ENCODE assay signal across 15 cellular contexts in the genomic region with DNA sequence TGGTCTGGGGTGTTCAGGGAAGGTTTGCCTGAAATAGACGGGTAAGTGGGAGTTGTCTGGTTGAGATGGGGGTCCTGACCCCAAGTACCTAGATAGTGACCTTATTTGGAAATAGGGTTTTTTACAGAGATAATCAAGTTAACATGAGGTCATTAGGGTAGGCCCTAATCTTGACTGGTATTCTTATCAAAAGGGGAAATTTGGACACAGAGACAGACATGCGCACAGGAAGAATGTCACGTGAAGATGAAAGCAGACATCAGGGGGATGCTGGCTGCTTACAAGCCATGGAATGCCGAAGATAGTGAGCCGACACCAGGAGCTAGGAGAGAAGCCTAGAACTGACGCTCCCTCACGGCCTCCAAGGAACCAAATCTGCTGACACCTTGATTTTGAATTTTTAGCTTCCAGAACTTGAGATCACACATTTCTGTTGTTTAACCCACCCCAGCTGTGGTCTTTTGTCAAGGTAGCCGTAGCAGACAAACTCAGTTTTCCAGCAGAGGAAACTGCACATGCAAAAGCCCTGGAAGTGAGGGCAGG. TPM values are rescaled to one million over a fixed set of nuclear protein-coding genes. Genes with fewer than 3 reads are reported as not detected.
DNase-seq lines count a peak whose midpoint lies in the region; ATAC-seq, FAIRE-seq and TF ChIP-seq lines count a peak whose summit lies in the region.
"Had no signal": no experiment of that assay in that cellular context is flagged by ENCODE, and none has a peak within 500 bp of the region (broad histone marks: within the 10 kb centered on the region; RNA-seq: fewer than 3 reads in every experiment).

No MANE protein-coding gene starts in this region.

- no peaks in the 10 kb centered on the region for H3K27me3 ChIP-seq in astrocyte (ENCODE audit: insufficient read depth, low read length)
- H3K27me3 ChIP-seq in mesendoderm (ENCODE audit: insufficient read depth, low read length, poor library complexity), result no peaks in the 10 kb centered on the region

- H3K9ac ChIP-seq in astrocyte (ENCODE audit: low read length), result peak overlapping the region; percentile 86
- H3K9ac ChIP-seq in mesendoderm (ENCODE audit: low read length), result no peak overlapping the region
- H3K9ac ChIP-seq: parathyroid adenoma had no signal

- no peaks in the 10 kb centered on the region for H3K79me1 ChIP-seq in mesendoderm (ENCODE audit: low read length)

- no peaks in the 10 kb centered on the region for H3K9me3 Mint-ChIP-seq in activated naive CD4-positive, alpha-beta T cell treated with anti-CD3 and anti-CD28 coated beads for 36 hours
- H3K9me3 Mint-ChIP-seq in activated naive CD4-positive, alpha-beta T cell treated with anti-CD3 and anti-CD28 coated beads, Interleukin-2, amount 10 ng/mL, durations not matched to agents 7 days and 5 days, result no peaks in the 10 kb centered on the region
- H3K9me3 Mint-ChIP-seq in astrocyte (ENCODE audit: unreplicated experiment) (no peaks in the 10 kb centered on the region), type B pancreatic cell (no peaks in the 10 kb centered on the region)
- H3K9me3 Mint-ChIP-seq: activated B cell treated with CpG ODN at 0.5 μM for 24 hours had no signal

- H3K23ac ChIP-seq in mesendoderm (ENCODE audit: low read length), result no peak overlapping the region

- H3K4me2 ChIP-seq in astrocyte (ENCODE audit: low read length) (peak overlapping the region; percentile 68), mesendoderm (ENCODE audit: low read length) (no peak overlapping the region)

- H4K5ac ChIP-seq in mesendoderm (ENCODE audit: low read length), result no peak overlapping the region

- ATAC-seq in HG03571 (IDR thresholded peaks at IDR 0.05; ENCODE audit: unreplicated experiment) (no peak), HG03095 (IDR thresholded peaks at IDR 0.05; ENCODE audit: unreplicated experiment) (no peak)

- peak overlapping the region; percentile 34 for H3K56ac ChIP-seq in mesendoderm (ENCODE audit: low read length)

- no peak overlapping the region for H3K4me3 Mint-ChIP-seq in activated naive CD4-positive, alpha-beta T cell treated with anti-CD3 and anti-CD28 coated beads for 36 hours
- no peak overlapping the region for H3K4me3 Mint-ChIP-seq in activated naive CD4-positive, alpha-beta T cell treated with anti-CD3 and anti-CD28 coated beads, Interleukin-2, amount 10 ng/mL, durations not matched to agents 7 days and 5 days
- H3K4me3 Mint-ChIP-seq in astrocyte (ENCODE audit: unreplicated experiment) (no peak overlapping the region), type B pancreatic cell (no peak overlapping the region)
- H3K4me3 Mint-ChIP-seq: activated B cell treated with CpG ODN at 0.5 μM for 24 hours had no signal

- no peak for FAIRE-seq in astrocyte (lab: Jason Lieb, UNC)
- FAIRE-seq: GM12891, islet of Langerhans had no signal

- H3K9me3 ChIP-seq in astrocyte (ENCODE audit: insufficient read depth, low read depth, low read length), result no peaks in the 10 kb centered on the region

- intact Hi-C loops in activated naive CD4-positive, alpha-beta T cell treated with anti-CD3 and anti-CD28 coated beads for 36 hours (cut with micrococcal nuclease), result no loop called here

- H3K27ac ChIP-seq in astrocyte (ENCODE audit: low read depth, low read length) (peak overlapping the region; percentile 100), mesendoderm (ENCODE audit: low read depth, low read length) (no peak overlapping the region)
- H3K27ac ChIP-seq: parathyroid adenoma had no signal

- H3K27ac Mint-ChIP-seq in activated naive CD4-positive, alpha-beta T cell treated with anti-CD3 and anti-CD28 coated beads for 36 hours, result peak overlapping the region; percentile 31
- no peak overlapping the region for H3K27ac Mint-ChIP-seq in activated naive CD4-positive, alpha-beta T cell treated with anti-CD3 and anti-CD28 coated beads, Interleukin-2, amount 10 ng/mL, durations not matched to agents 7 days and 5 days
- peak overlapping the region; percentile 99 for H3K27ac Mint-ChIP-seq in astrocyte (ENCODE audit: unreplicated experiment)
- H3K27ac Mint-ChIP-seq in type B pancreatic cell, result peak overlapping the region; percentile 26
- H3K27ac Mint-ChIP-seq: activated B cell treated with CpG ODN at 0.5 μM for 24 hours had no signal

- H4K8ac ChIP-seq in mesendoderm (ENCODE audit: low read depth, low read length), result no peak overlapping the region

- no peak overlapping the region for H2BK15ac ChIP-seq in mesendoderm (replicated peaks; ENCODE audit: low read depth)

- H3K36me3 ChIP-seq in astrocyte (ENCODE audit: insufficient read depth, low read length), result no peaks in the 10 kb centered on the region
- no peaks in the 10 kb centered on the region for H3K36me3 ChIP-seq in mesendoderm (ENCODE audit: control insufficient read depth, insufficient read depth, low read length)

- CTCF ChIA-PET in activated naive CD4-positive, alpha-beta T cell treated with anti-CD3 and anti-CD28 coated beads for 36 hours (lab: Charles Lee), result interaction anchor here (0.5 kb wide), 1 partner anchor 135 kb away, joined by 3 read pairs; no protein-coding TSS in a partner anchor
- CTCF ChIA-PET in activated naive CD4-positive, alpha-beta T cell treated with anti-CD3 and anti-CD28 coated beads, Interleukin-2, amount 10 ng/mL, durations not matched to agents 7 days and 5 days (lab: Charles Lee), result no interaction called here

- no peaks in the 10 kb centered on the region for H3K79me2 ChIP-seq in astrocyte (ENCODE audit: insufficient read depth, low read length)
- no peaks in the 10 kb centered on the region for H3K79me2 ChIP-seq in mesendoderm (ENCODE audit: control insufficient read depth, insufficient read depth, low read length)
- H3K79me2 ChIP-seq: parathyroid adenoma had no signal

- H2BK5ac ChIP-seq in mesendoderm (ENCODE audit: low read length), result peak overlapping the region; percentile 11

- no peaks in the 10 kb centered on the region for H3K27me3 Mint-ChIP-seq in activated naive CD4-positive, alpha-beta T cell treated with anti-CD3 and anti-CD28 coated beads for 36 hours (ENCODE audit: low read depth)
- peaks cover 22% of the 10 kb centered on the region for H3K27me3 Mint-ChIP-seq in activated naive CD4-positive, alpha-beta T cell treated with anti-CD3 and anti-CD28 coated beads, Interleukin-2, amount 10 ng/mL, durations not matched to agents 7 days and 5 days
- no peaks in the 10 kb centered on the region for H3K27me3 Mint-ChIP-seq in astrocyte (ENCODE audit: low read depth, unreplicated experiment)
- peaks cover 8% of the 10 kb centered on the region for H3K27me3 Mint-ChIP-seq in type B pancreatic cell
- H3K27me3 Mint-ChIP-seq: activated B cell treated with CpG ODN at 0.5 μM for 24 hours had no signal

- H3K4me3 ChIP-seq in astrocyte (ENCODE audit: insufficient read depth, low read depth, low read length), result no peak overlapping the region
- no peak overlapping the region for H3K4me3 ChIP-seq in mesendoderm (ENCODE audit: low read length)

- WGBS in mesendoderm (ENCODE audit: extremely low coverage, insufficient coverage, low lambda C conversion rate), result no CpG with 5 or more reads among the region's 8 CpGs

- H3K4ac ChIP-seq in mesendoderm (ENCODE audit: low read depth, low read length), result no peak overlapping the region

- TF ChIP-seq CTCF in astrocyte (IDR thresholded peaks at IDR 0.05; ENCODE audit: insufficient read depth, low read depth, low read length) (no peak), type B pancreatic cell (conservative IDR thresholded peaks at IDR 0.05) (no peak)

- H3K4me1 ChIP-seq in astrocyte (ENCODE audit: insufficient read depth, low read length), result peaks cover 22% of the 10 kb centered on the region
- peaks cover 13% of the 10 kb centered on the region for H3K4me1 ChIP-seq in mesendoderm (ENCODE audit: control insufficient read depth, low read depth, low read length)

- no peak overlapping the region for H2AK5ac ChIP-seq in mesendoderm (ENCODE audit: low read length)

- H4K20me1 ChIP-seq in astrocyte (ENCODE audit: insufficient read depth, low read length), result no peaks in the 10 kb centered on the region

- H2BK120ac ChIP-seq in mesendoderm (ENCODE audit: low read depth, low read length), result peak overlapping the region; percentile 31

- peak overlapping the region; percentile 34 for H3K18ac ChIP-seq in mesendoderm (ENCODE audit: low read length)

- no peak overlapping the region for H2AFZ ChIP-seq in astrocyte (ENCODE audit: low read depth, low read length)
- H2AFZ ChIP-seq: parathyroid adenoma had no signal

- H3K4me1 Mint-ChIP-seq in activated naive CD4-positive, alpha-beta T cell treated with anti-CD3 and anti-CD28 coated beads for 36 hours (ENCODE audit: low read depth), result peaks cover 16% of the 10 kb centered on the region
- H3K4me1 Mint-ChIP-seq in activated naive CD4-positive, alpha-beta T cell treated with anti-CD3 and anti-CD28 coated beads, Interleukin-2, amount 10 ng/mL, durations not matched to agents 7 days and 5 days, result peaks cover 19% of the 10 kb centered on the region
- peaks cover 39% of the 10 kb centered on the region for H3K4me1 Mint-ChIP-seq in astrocyte (ENCODE audit: low read depth, unreplicated experiment)
- peaks cover 18% of the 10 kb centered on the region for H3K4me1 Mint-ChIP-seq in type B pancreatic cell (ENCODE audit: unreplicated experiment)

- H3K36me3 Mint-ChIP-seq in activated naive CD4-positive, alpha-beta T cell treated with anti-CD3 and anti-CD28 coated beads for 36 hours (ENCODE audit: low read depth), result no peaks in the 10 kb centered on the region
- no peaks in the 10 kb centered on the region for H3K36me3 Mint-ChIP-seq in activated naive CD4-positive, alpha-beta T cell treated with anti-CD3 and anti-CD28 coated beads, Interleukin-2, amount 10 ng/mL, durations not matched to agents 7 days and 5 days
- H3K36me3 Mint-ChIP-seq in astrocyte (ENCODE audit: low read depth, unreplicated experiment), result no peaks in the 10 kb centered on the region
- no peaks in the 10 kb centered on the region for H3K36me3 Mint-ChIP-seq in type B pancreatic cell

- DNase-seq in activated naive CD4-positive, alpha-beta T cell treated with anti-CD3 and anti-CD28 coated beads for 36 hours, result no peak
- DNase-seq in activated naive CD4-positive, alpha-beta T cell treated with anti-CD3 and anti-CD28 coated beads, Interleukin-2, amount 10 ng/mL, durations not matched to agents 7 days and 5 days, result no peak
- DNase-seq in astrocyte (ENCODE audit: low read depth) (no peak), mesendoderm (peak; percentile 73), type B pancreatic cell (ENCODE audit: extremely low spot score, unreplicated experiment) (peak; percentile 18), H4 (ENCODE audit: low spot score) (no peak)
- DNase-seq: activated B cell treated with CpG ODN at 0.5 μM for 24 hours; activated CD8-positive, alpha-beta memory T cell treated with anti-CD3 and anti-CD28 coated beads, Interleukin-2, amount 50 U/mL, for 4 hours; NCI-H146; NCI-H446 treated with DMSO at 0.1 percent for 48 hours had no signal

RNA-seq across cellular contexts. Expression of a gene that starts 17.1 kb away (rescaled TPM):
- total RNA-seq in activated naive CD4-positive, alpha-beta T cell treated with anti-CD3 and anti-CD28 coated beads for 36 hours, result 10 to 100 TPM; 98.0 to 98.2 TPM
- total RNA-seq in astrocyte, result 156 and 185 TPM in 2 replicates
- polyA plus RNA-seq in mesendoderm (2013, experiment 1 of 2), result 22.9 TPM
- 23.5 TPM for polyA plus RNA-seq in mesendoderm (2013, experiment 2 of 2)
- 13.6 and 40.5 TPM in 2 replicates for total RNA-seq in type B pancreatic cell (ENCODE audit: low replicate concordance)
- 28.0 and 38.3 TPM in 2 replicates for total RNA-seq in H4 (2014; rRNA removed; shearing (Covaris generic))

Comparison
In these comparisons a context has a peak if more than half of its experiments do, and no peak if none do; other contexts are left out.
1. DNase-seq: peak in mesendoderm (single experiment) and type B pancreatic cell (single experiment); none in activated naive CD4-positive, alpha-beta T cell treated with anti-CD3 and anti-CD28 coated beads for 36 hours (single experiment), activated naive CD4-positive, alpha-beta T cell treated with anti-CD3 and anti-CD28 coated beads, Interleukin-2, amount 10 ng/mL, durations not matched to agents 7 days and 5 days (single experiment), astrocyte (single experiment) and H4 (single experiment).